11 cellular contexts compared by ENCODE assay signal in the genomic region with DNA sequence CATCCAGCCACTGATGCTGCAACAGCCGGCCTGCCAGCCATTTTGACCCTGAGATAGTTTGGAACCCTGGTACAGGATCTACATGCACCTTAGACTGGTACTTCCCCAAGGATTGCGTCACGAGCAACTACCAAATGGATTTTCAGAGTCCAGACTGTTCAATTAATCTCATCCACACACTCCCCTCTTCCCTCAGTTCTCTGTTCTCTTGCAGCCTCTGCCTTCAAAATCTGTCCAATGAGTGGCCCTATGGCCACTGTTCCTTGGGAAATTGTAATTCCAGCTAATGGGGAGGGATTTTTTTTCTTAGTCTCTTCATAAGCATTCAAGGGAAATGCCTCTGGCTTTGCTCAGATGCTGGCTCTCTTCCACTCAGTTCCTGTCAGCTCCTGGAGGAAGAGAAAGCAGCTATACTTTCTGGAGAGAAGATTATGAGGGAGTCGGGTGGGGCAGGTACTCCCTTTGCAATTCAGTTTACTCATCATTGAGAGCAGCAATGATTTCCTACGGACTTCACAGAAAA. TPM values are rescaled to one million over a fixed set of nuclear protein-coding genes. Genes with fewer than 3 reads are reported as not detected.
DNase-seq lines count a peak whose midpoint lies in the region; ATAC-seq and TF ChIP-seq lines count a peak whose summit lies in the region.
"Had no signal": no experiment of that assay in that cellular context is flagged by ENCODE, and none has a peak within 500 bp of the region (broad histone marks: within the 10 kb centered on the region; RNA-seq: fewer than 3 reads in every experiment).

No MANE protein-coding gene starts in this region.

- no peak overlapping the region for H3K4me3 ChIP-seq in PC-9
- no peak overlapping the region for H3K4me3 ChIP-seq in esophagus (ENCODE audit: low read depth in 1 of 2, low read length in 2 of 2)
- H3K4me3 ChIP-seq in muscle layer of colon (ENCODE audit: low read depth in 1 of 2, low read length in 2 of 2) = peak overlapping the region in 1 of 2 donors; percentile 7

- BruUV-seq in PC-9 (replicated peaks; lab: Mats Ljungman, UMichigan) = no TSS peak

- intact Hi-C loops in PC-9 (cut with micrococcal nuclease; ENCODE audit: unreplicated experiment) = no loop called here
- intact Hi-C loops in activated T-helper 1 cell treated with anti-CD3 and anti-CD28 coated beads, Interleukin-12 subunit alpha, Interleukin-12 subunit beta, Interleukin-2, Interleukin-4 antibody, amounts not matched to agents 30 ng/mL and 10 ng/mL and 1 ng/mL, durations not matched to agents 14 hours and 24 hours and 36 hours (cut with micrococcal nuclease) = no loop called here

- H3K4me3 Mint-ChIP-seq in activated T-cell treated with anti-CD3 and anti-CD28 coated beads, Interleukin-2, amount 50 U/mL, for 24 hours = no peak overlapping the region
- no peak overlapping the region for H3K4me3 Mint-ChIP-seq in activated T-helper 1 cell treated with anti-CD3 and anti-CD28 coated beads, Interleukin-12 subunit alpha, Interleukin-12 subunit beta, Interleukin-2, Interleukin-4 antibody, amounts not matched to agents 30 ng/mL and 10 ng/mL and 1 ng/mL, durations not matched to agents 14 hours and 24 hours and 36 hours

- H3K27ac Mint-ChIP-seq in activated T-cell treated with anti-CD3 and anti-CD28 coated beads, Interleukin-2, amount 50 U/mL, for 24 hours = no peak overlapping the region
- H3K27ac Mint-ChIP-seq in activated T-helper 1 cell treated with anti-CD3 and anti-CD28 coated beads, Interleukin-12 subunit alpha, Interleukin-12 subunit beta, Interleukin-2, Interleukin-4 antibody, amounts not matched to agents 30 ng/mL and 10 ng/mL and 1 ng/mL, durations not matched to agents 14 hours and 24 hours and 36 hours = no peak overlapping the region

- H3K9ac ChIP-seq in muscle layer of colon (ENCODE audit: low read length) = no peak overlapping the region

- no peaks in the 10 kb centered on the region for H3K9me2 ChIP-seq in PC-9 (ENCODE audit: insufficient read depth)

- peak overlapping the region; percentile 54 for H3K27ac ChIP-seq in PC-9
- H3K27ac ChIP-seq in esophagus (ENCODE audit: low read depth in 2 of 2, low read length in 1 of 2) = peak overlapping the region; percentile 11 to 47
- peak overlapping the region; percentile 34 for H3K27ac ChIP-seq in muscle layer of colon (ENCODE audit: low read depth, low read length)

- no peak overlapping the region for H2AFZ ChIP-seq in PC-9

- H3K9me3 ChIP-seq in PC-9 (ENCODE audit: insufficient read depth, low read depth) = peaks cover 8% of the 10 kb centered on the region; the same call in 1 of the 2 replicates
- H3K9me3 ChIP-seq in esophagus (ENCODE audit: control insufficient read depth in 2 of 2, insufficient read depth in 1 of 2, low read depth in 1 of 2, low read length in 1 of 2) = no peaks in the 10 kb centered on the region
- H3K9me3 ChIP-seq in muscle layer of colon (ENCODE audit: low read length) = no peaks in the 10 kb centered on the region

- H3K27me3 Mint-ChIP-seq in activated T-cell treated with anti-CD3 and anti-CD28 coated beads, Interleukin-2, amount 50 U/mL, for 24 hours = no peaks in the 10 kb centered on the region
- H3K27me3 Mint-ChIP-seq in activated T-helper 1 cell treated with anti-CD3 and anti-CD28 coated beads, Interleukin-12 subunit alpha, Interleukin-12 subunit beta, Interleukin-2, Interleukin-4 antibody, amounts not matched to agents 30 ng/mL and 10 ng/mL and 1 ng/mL, durations not matched to agents 14 hours and 24 hours and 36 hours (ENCODE audit: insufficient read depth) = no peaks in the 10 kb centered on the region

- H3K4me1 Mint-ChIP-seq in activated T-cell treated with anti-CD3 and anti-CD28 coated beads, Interleukin-2, amount 50 U/mL, for 24 hours (ENCODE audit: low read depth) = peaks cover 7% of the 10 kb centered on the region
- peaks cover 6% of the 10 kb centered on the region for H3K4me1 Mint-ChIP-seq in activated T-helper 1 cell treated with anti-CD3 and anti-CD28 coated beads, Interleukin-12 subunit alpha, Interleukin-12 subunit beta, Interleukin-2, Interleukin-4 antibody, amounts not matched to agents 30 ng/mL and 10 ng/mL and 1 ng/mL, durations not matched to agents 14 hours and 24 hours and 36 hours (ENCODE audit: low read depth)

- ATAC-seq in GM18511 (IDR thresholded peaks at IDR 0.05; ENCODE audit: unreplicated experiment) (no peak), HG02973 (IDR thresholded peaks at IDR 0.05; ENCODE audit: unreplicated experiment) (no peak)

- peaks cover 9% of the 10 kb centered on the region for H3K9me3 Mint-ChIP-seq in activated T-cell treated with anti-CD3 and anti-CD28 coated beads, Interleukin-2, amount 50 U/mL, for 24 hours
- H3K9me3 Mint-ChIP-seq in activated T-helper 1 cell treated with anti-CD3 and anti-CD28 coated beads, Interleukin-12 subunit alpha, Interleukin-12 subunit beta, Interleukin-2, Interleukin-4 antibody, amounts not matched to agents 30 ng/mL and 10 ng/mL and 1 ng/mL, durations not matched to agents 14 hours and 24 hours and 36 hours = no peaks in the 10 kb centered on the region

- WGBS in esophagus, 2 donors = 48 to 57% methylated on average over 5 of the region's 5 CpGs

- DNase-seq in PC-9 = peak; percentile 52 to 57
- DNase-seq in activated T-cell treated with anti-CD3 and anti-CD28 coated beads, Interleukin-2, amount 50 U/mL, for 24 hours = no peak
- no peak for DNase-seq in activated T-helper 1 cell treated with anti-CD3 and anti-CD28 coated beads, Interleukin-12 subunit alpha, Interleukin-12 subunit beta, Interleukin-2, Interleukin-4 antibody, amounts not matched to agents 30 ng/mL and 10 ng/mL and 1 ng/mL, durations not matched to agents 14 hours and 24 hours and 36 hours (ENCODE audit: low spot score)
- DNase-seq: effector memory CD4-positive, alpha-beta T cell; GOT3; NK-92 treated with Interleukin-12 subunit alpha and Interleukin-12 subunit beta, amount 100 ng/mL, for 24 hours; stimulated activated naive CD4-positive, alpha-beta T cell treated with Interleukin-2 at 50 U/mL for 16 hours had no signal

- H3K79me2 ChIP-seq in PC-9 (ENCODE audit: low read depth) = no peaks in the 10 kb centered on the region

- H3K27me3 ChIP-seq in PC-9 (ENCODE audit: insufficient read depth, low read depth) (no peaks in the 10 kb centered on the region), esophagus (ENCODE audit: control insufficient read depth in 1 of 2, insufficient read depth in 2 of 2, low read length in 2 of 2) (no peaks in the 10 kb centered on the region), muscle layer of colon (ENCODE audit: control insufficient read depth in 1 of 2, insufficient read depth in 2 of 2, low read length in 2 of 2) (no peaks in the 10 kb centered on the region)

- H3K36me3 ChIP-seq in PC-9 (ENCODE audit: low read depth) (no peaks in the 10 kb centered on the region), esophagus (ENCODE audit: control insufficient read depth in 2 of 2, insufficient read depth in 2 of 2, low read length in 1 of 2) (no peaks in the 10 kb centered on the region), muscle layer of colon (ENCODE audit: insufficient read depth, low read length) (no peaks in the 10 kb centered on the region)

- H3F3A ChIP-seq in PC-9 (ENCODE audit: insufficient read depth, low read depth) = peaks cover 22% of the 10 kb centered on the region

- peaks cover 10% of the 10 kb centered on the region for H3K36me3 Mint-ChIP-seq in activated T-cell treated with anti-CD3 and anti-CD28 coated beads, Interleukin-2, amount 50 U/mL, for 24 hours (ENCODE audit: low read depth)
- H3K36me3 Mint-ChIP-seq in activated T-helper 1 cell treated with anti-CD3 and anti-CD28 coated beads, Interleukin-12 subunit alpha, Interleukin-12 subunit beta, Interleukin-2, Interleukin-4 antibody, amounts not matched to agents 30 ng/mL and 10 ng/mL and 1 ng/mL, durations not matched to agents 14 hours and 24 hours and 36 hours (ENCODE audit: low read depth) = no peaks in the 10 kb centered on the region

- H3K4me1 ChIP-seq in PC-9 (replicated peaks; ENCODE audit: insufficient read depth) (peaks cover 28% of the 10 kb centered on the region), esophagus (ENCODE audit: control insufficient read depth in 2 of 2, insufficient read depth in 2 of 2, low read length in 1 of 2) (no peaks in the 10 kb centered on the region), muscle layer of colon (ENCODE audit: insufficient read depth, low read length) (peaks cover 12% of the 10 kb centered on the region)

- POLR2A ChIA-PET in PC-9 (lab: Charles Lee; ENCODE audit: unreplicated experiment) = interaction anchor here (0.7 to 1.0 kb wide), 2 partner anchors 19 to 20 kb away, joined by 7 read pairs; a partner anchor contains a TSS

- CTCF ChIA-PET in PC-9 (lab: Charles Lee) = no interaction called here

- TF ChIP-seq CTCF in PC-9 (conservative IDR thresholded peaks at IDR 0.05) = no peak

- no peaks in the 10 kb centered on the region for H4K20me1 ChIP-seq in PC-9 (ENCODE audit: insufficient read depth)

- no peak overlapping the region for H3K4me2 ChIP-seq in PC-9

RNA-seq across cellular contexts. Expression of a gene that starts 19.8 kb away (rescaled TPM):
- total RNA-seq in PC-9 (2021) = 33.1 and 39.8 TPM in 2 replicates
- 10 to 100 TPM; 30.5 to 37.4 TPM for polyA plus RNA-seq in esophagus
- total RNA-seq in activated T-helper 1 cell treated with anti-CD3 and anti-CD28 coated beads, Interleukin-12 subunit alpha, Interleukin-12 subunit beta, Interleukin-2, Interleukin-4 antibody, amounts not matched to agents 30 ng/mL and 10 ng/mL and 1 ng/mL, durations not matched to agents 14 hours and 24 hours and 36 hours = 42.6 and 43.2 TPM in 2 replicates

RNA-seq across cellular contexts. Expression of a gene that starts 44.1 kb away (rescaled TPM):
- total RNA-seq in PC-9 (2021) = 34.8 and 49.5 TPM in 2 replicates
- polyA plus RNA-seq in esophagus = 1 to 10 TPM; 6.9 to 7.4 TPM
- 59.6 and 61.6 TPM in 2 replicates for total RNA-seq in activated T-helper 1 cell treated with anti-CD3 and anti-CD28 coated beads, Interleukin-12 subunit alpha, Interleukin-12 subunit beta, Interleukin-2, Interleukin-4 antibody, amounts not matched to agents 30 ng/mL and 10 ng/mL and 1 ng/mL, durations not matched to agents 14 hours and 24 hours and 36 hours

Comparison
In these comparisons a context has a peak if more than half of its experiments do, and no peak if none do; other contexts are left out.
1. DNase-seq: peak in PC-9 (2 of 2); none in activated T-cell treated with anti-CD3 and anti-CD28 coated beads, Interleukin-2, amount 50 U/mL, for 24 hours (single experiment) and activated T-helper 1 cell treated with anti-CD3 and anti-CD28 coated beads, Interleukin-12 subunit alpha, Interleukin-12 subunit beta, Interleukin-2, Interleukin-4 antibody, amounts not matched to agents 30 ng/mL and 10 ng/mL and 1 ng/mL, durations not matched to agents 14 hours and 24 hours and 36 hours (single experiment).
2. Peak in every context shown above with its lines, with median percentiles within 50 percentile points of each other: H3K27ac ChIP-seq.